Comparison of ENCODE assay signal across 1 cellular context in genomic region chr11:120228794-120229384, GRCh38.
TF ChIP-seq lines count a peak whose summit lies in the region.

No MANE protein-coding gene starts in this region.

TF ChIP-seq in HepG2, 621 proteins besides CTCF, POLR2A, EP300 and RAD21 (continued from another document):
- TF ChIP-seq HMGXB3 (CRISPR knock-in tag; IDR thresholded peaks at IDR 0.05; ENCODE audit: borderline replicate concordance) (no peak), ZFX (CRISPR knock-in tag; IDR thresholded peaks at IDR 0.05; ENCODE audit: low read depth) (0 out of 2 replicates have a peak, but pooled peaks have one; percentile 30), ZBTB34 (CRISPR knock-in tag; IDR thresholded peaks at IDR 0.05) (no peak), ZNF784 (CRISPR knock-in tag; IDR thresholded peaks at IDR 0.05; ENCODE audit: borderline replicate concordance) (no peak), SRSF9 (IDR thresholded peaks at IDR 0.05; ENCODE audit: borderline replicate concordance, insufficient read depth, low read depth, low read length, poor library complexity, severe bottlenecking) (no peak), ZSCAN22 (CRISPR knock-in tag; IDR thresholded peaks at IDR 0.05) (no peak)
